ENCODE assay signal across 14 cellular contexts in genomic region chr2:7190587-7191320, GRCh38.
DNase-seq lines count a peak whose midpoint lies in the region; ATAC-seq and TF ChIP-seq lines count a peak whose summit lies in the region.
"Had no signal": no experiment of that assay in that cellular context is flagged by ENCODE, and none has a peak within 500 bp of the region (broad histone marks: within the 10 kb centered on the region; RNA-seq: fewer than 3 reads in every experiment).

No MANE protein-coding gene starts in this region.

- DNase-seq in AG10803 (ENCODE audit: low read depth): peak; percentile 9
- DNase-seq in iPS-NIHi7 (ENCODE audit: extremely low spot score): peak; percentile 25
- no peak for DNase-seq in left lobe of liver (ENCODE audit: low spot score)
- no peak for DNase-seq in NCI-H2107 treated with DMSO at 0.1 percent for 48 hours (lab: John Stamatoyannopoulos, UW; ENCODE audit: unreplicated experiment)
- DNase-seq: activated naive CD8-positive, alpha-beta T cell treated with anti-CD3 and anti-CD28 coated beads, Interleukin-2, amount 10 ng/mL, durations not matched to agents 7 days and 5 days; DMS153; kidney; uterus had no signal

- no peaks in the 10 kb centered on the region for H3K4me1 Mint-ChIP-seq in activated T-helper 17 cell treated with anti-CD3 and anti-CD28 coated beads, Interleukin-2, amount 50 U/mL, for 72 hours
- H3K4me1 Mint-ChIP-seq: central memory CD8-positive, alpha-beta T cell had no signal

- TF ChIP-seq CTCF in AG10803 (conservative IDR thresholded peaks at IDR 0.05; ENCODE audit: low read length): no peak

- peak; percentile 67 for ATAC-seq in GM19351 (IDR thresholded peaks at IDR 0.05; ENCODE audit: unreplicated experiment)
- ATAC-seq in activated T-helper 17 cell treated with anti-CD3 and anti-CD28 coated beads, Interleukin-2, amount 50 U/mL, for 72 hours (replicated peaks): peak; percentile 23
- ATAC-seq in left lobe of liver: no peak
- ATAC-seq in HG03108 (IDR thresholded peaks at IDR 0.05; ENCODE audit: unreplicated experiment): no peak
- ATAC-seq: HepG2 had no signal

- H3K4me3 ChIP-seq in AG10803 (ENCODE audit: low read length): no peak overlapping the region
- H3K4me3 ChIP-seq: BLaER1, uterus had no signal

- H3K4me3 Mint-ChIP-seq in activated T-helper 17 cell treated with anti-CD3 and anti-CD28 coated beads, Interleukin-2, amount 50 U/mL, for 72 hours: no peak overlapping the region
- H3K4me3 Mint-ChIP-seq: activated naive CD8-positive, alpha-beta T cell treated with anti-CD3 and anti-CD28 coated beads, Interleukin-2, amount 10 ng/mL, durations not matched to agents 7 days and 5 days; central memory CD8-positive, alpha-beta T cell had no signal

- H3K36me3 Mint-ChIP-seq in activated T-helper 17 cell treated with anti-CD3 and anti-CD28 coated beads, Interleukin-2, amount 50 U/mL, for 72 hours (ENCODE audit: low read depth): no peaks in the 10 kb centered on the region
- H3K36me3 Mint-ChIP-seq: activated naive CD8-positive, alpha-beta T cell treated with anti-CD3 and anti-CD28 coated beads, Interleukin-2, amount 10 ng/mL, durations not matched to agents 7 days and 5 days had no signal

- no peaks in the 10 kb centered on the region for H3K9me3 Mint-ChIP-seq in activated T-helper 17 cell treated with anti-CD3 and anti-CD28 coated beads, Interleukin-2, amount 50 U/mL, for 72 hours
- H3K9me3 Mint-ChIP-seq: central memory CD8-positive, alpha-beta T cell had no signal

- no peak overlapping the region for H3K27ac Mint-ChIP-seq in activated T-helper 17 cell treated with anti-CD3 and anti-CD28 coated beads, Interleukin-2, amount 50 U/mL, for 72 hours
- H3K27ac Mint-ChIP-seq: activated naive CD8-positive, alpha-beta T cell treated with anti-CD3 and anti-CD28 coated beads, Interleukin-2, amount 10 ng/mL, durations not matched to agents 7 days and 5 days had no signal

- no peaks in the 10 kb centered on the region for H3K27me3 Mint-ChIP-seq in activated T-helper 17 cell treated with anti-CD3 and anti-CD28 coated beads, Interleukin-2, amount 50 U/mL, for 72 hours
- H3K27me3 Mint-ChIP-seq: activated naive CD8-positive, alpha-beta T cell treated with anti-CD3 and anti-CD28 coated beads, Interleukin-2, amount 10 ng/mL, durations not matched to agents 7 days and 5 days; central memory CD8-positive, alpha-beta T cell had no signal

Comparison
In these comparisons a context has a peak if more than half of its experiments do, and no peak if none do; other contexts are left out.
1. DNase-seq: peak in AG10803 (single experiment) and iPS-NIHi7 (single experiment); none in left lobe of liver (single experiment) and NCI-H2107 treated with DMSO at 0.1 percent for 48 hours (single experiment).
2. ATAC-seq: peak in GM19351 (single experiment) and activated T-helper 17 cell treated with anti-CD3 and anti-CD28 coated beads, Interleukin-2, amount 50 U/mL, for 72 hours (single experiment); none in left lobe of liver (single experiment) and HG03108 (single experiment).